ENCODE assay signal across 14 cellular contexts in genomic region chr5:127586811-127587210, GRCh38.
DNase-seq lines count a peak whose midpoint lies in the region; ATAC-seq and TF ChIP-seq lines count a peak whose summit lies in the region.
"Had no signal": no experiment of that assay in that cellular context is flagged by ENCODE, and none has a peak within 500 bp of the region (broad histone marks: within the 10 kb centered on the region; RNA-seq: fewer than 3 reads in every experiment).

No MANE protein-coding gene starts in this region.

- H3F3A ChIP-seq in GM23248 (ENCODE audit: insufficient read depth), result no peaks in the 10 kb centered on the region

- no peak overlapping the region for H2AFZ ChIP-seq in GM23248

- no peaks in the 10 kb centered on the region for H3K9me3 ChIP-seq in heart left ventricle
- H3K9me3 ChIP-seq in GM23248 (ENCODE audit: low read depth), result no peaks in the 10 kb centered on the region

- no peaks in the 10 kb centered on the region for H3K9me2 ChIP-seq in GM23248 (ENCODE audit: insufficient read depth)

- H3K4me1 ChIP-seq in heart left ventricle, result peaks cover 0 to 9% (median 0%) of the 10 kb centered on the region in 12 donors
- no peaks in the 10 kb centered on the region for H3K4me1 ChIP-seq in GM23248 (ENCODE audit: insufficient read depth)

- intact Hi-C loops in heart left ventricle (cut with DNase I), result no loop called here

- no peak for TF ChIP-seq POLR2A in heart left ventricle (IDR thresholded peaks at IDR 0.05)

- no peak overlapping the region for H3K9ac ChIP-seq in GM23248

- no peaks in the 10 kb centered on the region for H4K20me1 ChIP-seq in GM23248 (ENCODE audit: insufficient read depth)

- no peaks in the 10 kb centered on the region for H3K27me3 ChIP-seq in heart left ventricle
- peaks cover 45% of the 10 kb centered on the region for H3K27me3 ChIP-seq in GM23248 (replicated peaks; ENCODE audit: insufficient read depth)

- in situ Hi-C loops in GM23248 (cut with MboI), result no loop called here

- H3K36me3 ChIP-seq in heart left ventricle (no peaks in the 10 kb centered on the region), GM23248 (ENCODE audit: low read depth) (no peaks in the 10 kb centered on the region)

- no peak for TF ChIP-seq CTCF in heart left ventricle (IDR thresholded peaks at IDR 0.05)

- H3K4me3 ChIP-seq in heart left ventricle, result no peak overlapping the region
- no peak overlapping the region for H3K4me3 ChIP-seq in GM23248

- ATAC-seq in GM19043 (IDR thresholded peaks at IDR 0.05; ENCODE audit: low read depth, unreplicated experiment) (peak; percentile 38), GM21717 (IDR thresholded peaks at IDR 0.05; ENCODE audit: unreplicated experiment) (peak; percentile 56), HG03103 (IDR thresholded peaks at IDR 0.05; ENCODE audit: low read depth, unreplicated experiment) (peak; percentile 32), heart left ventricle (no peak)

- H3K27ac ChIP-seq in heart left ventricle (no peak overlapping the region), GM23248 (no peak overlapping the region)

- no peak overlapping the region for H3K4me2 ChIP-seq in GM23248 (ENCODE audit: unreplicated experiment)

- DNase-seq in glomerular visceral epithelial cell (ENCODE audit: extremely low spot score) (peak; percentile 14), heart left ventricle (no peak), GM23248 (no peak), HT-29 (ENCODE audit: low spot score) (no peak), NCI-H1048 (lab: John Stamatoyannopoulos, UW) (no peak)
- DNase-seq: anterior cingulate cortex, endodermal cell, hypothalamus, mesendoderm, NCI-H187, OCI-M1 had no signal

- no peaks in the 10 kb centered on the region for H3K79me2 ChIP-seq in GM23248 (ENCODE audit: insufficient read depth)

Comparison
In these comparisons a context has a peak if more than half of its experiments do, and no peak if none do; other contexts are left out.
1. ATAC-seq: peak in GM19043 (single experiment), GM21717 (single experiment) and HG03103 (single experiment); none in heart left ventricle (0 of 4).